ENCODE assay signal across 1 cellular context in the genomic region with DNA sequence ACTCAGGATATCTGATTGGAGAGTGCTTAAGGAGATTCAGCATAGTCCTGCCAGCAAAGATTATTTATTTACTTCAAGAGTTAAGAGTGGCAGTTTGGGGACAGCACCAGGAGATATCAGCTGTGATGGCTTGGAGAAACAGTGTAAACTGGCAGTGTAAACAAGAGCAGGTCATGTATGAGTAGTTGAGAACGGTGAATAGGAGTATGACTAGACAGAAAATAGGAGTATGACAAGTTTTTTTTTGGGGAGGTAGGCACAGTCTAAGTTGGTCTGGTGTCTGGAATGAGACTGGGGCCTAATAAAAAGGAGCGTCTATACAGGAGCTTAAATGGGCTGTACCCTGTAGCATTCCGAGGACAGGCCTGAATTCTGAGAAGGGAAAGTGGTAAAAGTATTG.
TF ChIP-seq lines count a peak whose summit lies in the region.

No MANE protein-coding gene starts in this region.

TF ChIP-seq in K562, 482 proteins besides CTCF, POLR2A, EP300 and RAD21:
- peak; percentile 78 for TF ChIP-seq ZNF316 (IDR thresholded peaks at IDR 0.05)
- TF ChIP-seq C11orf30 (IDR thresholded peaks at IDR 0.05; ENCODE audit: low read depth): peak; percentile 34; the same call in 1 of the 2 replicates
- TF ChIP-seq MAFG (tag; conservative IDR thresholded peaks at IDR 0.05): peak; percentile 65; the same call in 1 of the 2 replicates
- TF ChIP-seq NFE2L1 (tag; IDR thresholded peaks at IDR 0.05; ENCODE audit: borderline replicate concordance, low read depth): 0 out of 2 replicates have a peak, but pooled peaks have one; percentile 22
